ENCODE assay signal across 21 cellular contexts in genomic region chr6:40759259-40759658, GRCh38.
DNase-seq lines count a peak whose midpoint lies in the region; ATAC-seq and TF ChIP-seq lines count a peak whose summit lies in the region.
"Had no signal": no experiment of that assay in that cellular context is flagged by ENCODE, and none has a peak within 500 bp of the region (broad histone marks: within the 10 kb centered on the region; RNA-seq: fewer than 3 reads in every experiment).

No MANE protein-coding gene starts in this region.

- no peak for TF ChIP-seq CTCF in uterus (IDR thresholded peaks at IDR 0.05)
- TF ChIP-seq CTCF in brain microvascular endothelial cell (IDR thresholded peaks at IDR 0.05; ENCODE audit: low read depth, low read length, missing control alignments): no peak

- in situ Hi-C loops in brain microvascular endothelial cell (cut with HindIII; ENCODE audit: low pct_ligation_motif_present, low sequenced_read_pairs): no loop called here

- H3K9ac ChIP-seq in Karpas-422 (ENCODE audit: low read length) (no peak overlapping the region), rectal smooth muscle tissue (ENCODE audit: low read length) (no peak overlapping the region)
- H3K9ac ChIP-seq: BLaER1 had no signal

- intact Hi-C loops in uterus (cut with DNase I; ENCODE audit: low total_unique reads): no loop called here

- H3K79me2 ChIP-seq in Karpas-422 (ENCODE audit: low read length): no peaks in the 10 kb centered on the region

- DNase-seq in EH (ENCODE audit: low read depth) (peak; percentile 4), Karpas-422 (no peak), uterus (peak in 1 of 2 donors; percentile 54), brain microvascular endothelial cell (no peak), NCI-H524 (lab: John Stamatoyannopoulos, UW) (no peak)
- DNase-seq: 8988T; ACHN; BE2C; C1 segment of cervical spinal cord; CD4-positive, alpha-beta memory T cell; CD8-positive, alpha-beta memory T cell; COR-L47; DMS 273 treated with DMSO at 0.1 percent for 48 hours; DMS153; DMS53; DMS79; DND-41; GF-D8 had no signal

- no peaks in the 10 kb centered on the region for H4K20me1 ChIP-seq in Karpas-422 (ENCODE audit: insufficient read depth, low read depth, low read length)
- H4K20me1 ChIP-seq: BLaER1 had no signal

- H3K27ac ChIP-seq in Karpas-422 (ENCODE audit: low read length) (no peak overlapping the region), rectal smooth muscle tissue (ENCODE audit: low read depth, low read length) (peak overlapping the region; percentile 49), uterus (peak overlapping the region; percentile 50 to 59), brain microvascular endothelial cell (no peak overlapping the region)
- H3K27ac ChIP-seq: BLaER1 had no signal

- H3K4me1 ChIP-seq in Karpas-422 (ENCODE audit: low read length) (peaks cover 70% of the 10 kb centered on the region), rectal smooth muscle tissue (ENCODE audit: control insufficient read depth, insufficient read depth, low read length) (peaks cover 18% of the 10 kb centered on the region), uterus (peaks cover 0 to 5% of the 10 kb centered on the region in 2 donors)
- H3K4me1 ChIP-seq: BLaER1 had no signal

- H3K9me2 ChIP-seq in Karpas-422 (replicated peaks; ENCODE audit: insufficient read depth, low read length): no peaks in the 10 kb centered on the region

- ATAC-seq in HG03457 (IDR thresholded peaks at IDR 0.05; ENCODE audit: unreplicated experiment): no peak

- no peaks in the 10 kb centered on the region for H3K9me3 ChIP-seq in Karpas-422 (ENCODE audit: low read length)
- H3K9me3 ChIP-seq in uterus: no peaks in the 10 kb centered on the region
- H3K9me3 ChIP-seq: BE2C, BLaER1 had no signal

- TF ChIP-seq POLR2A in uterus (IDR thresholded peaks at IDR 0.05): no peak

- H3K4me3 ChIP-seq in Karpas-422 (ENCODE audit: low read length): no peak overlapping the region
- no peak overlapping the region for H3K4me3 ChIP-seq in rectal smooth muscle tissue (ENCODE audit: low read length)
- H3K4me3 ChIP-seq in uterus: no peak overlapping the region
- no peak overlapping the region for H3K4me3 ChIP-seq in brain microvascular endothelial cell (ENCODE audit: low read depth, low read length)
- H3K4me3 ChIP-seq: BLaER1 had no signal

- H2AFZ ChIP-seq in Karpas-422 (ENCODE audit: low read length): no peak overlapping the region

- H3K4me2 ChIP-seq in Karpas-422 (ENCODE audit: low read depth, low read length, poor library complexity, severe bottlenecking): peak overlapping the region; percentile 57
- H3K4me2 ChIP-seq: BLaER1 had no signal

- H3K36me3 ChIP-seq in Karpas-422 (ENCODE audit: insufficient read depth, low read length) (no peaks in the 10 kb centered on the region), rectal smooth muscle tissue (ENCODE audit: control insufficient read depth, insufficient read depth, low read length) (no peaks in the 10 kb centered on the region), uterus (no peaks in the 10 kb centered on the region), brain microvascular endothelial cell (replicated peaks) (no peaks in the 10 kb centered on the region)
- H3K36me3 ChIP-seq: BE2C, BLaER1 had no signal

- no peaks in the 10 kb centered on the region for H3K27me3 ChIP-seq in Karpas-422 (ENCODE audit: low read length)
- no peaks in the 10 kb centered on the region for H3K27me3 ChIP-seq in rectal smooth muscle tissue (ENCODE audit: control insufficient read depth, insufficient read depth, low read length)
- no peaks in the 10 kb centered on the region for H3K27me3 ChIP-seq in uterus
- no peaks in the 10 kb centered on the region for H3K27me3 ChIP-seq in brain microvascular endothelial cell (replicated peaks)
- H3K27me3 ChIP-seq: BE2C, BLaER1 had no signal

Comparison
In these comparisons a context has a peak if more than half of its experiments do, and no peak if none do; other contexts are left out.
1. H3K27ac ChIP-seq: peak in rectal smooth muscle tissue (single experiment) and uterus (2 of 2); none in Karpas-422 (single experiment) and brain microvascular endothelial cell (single experiment).